In the genomic region with DNA sequence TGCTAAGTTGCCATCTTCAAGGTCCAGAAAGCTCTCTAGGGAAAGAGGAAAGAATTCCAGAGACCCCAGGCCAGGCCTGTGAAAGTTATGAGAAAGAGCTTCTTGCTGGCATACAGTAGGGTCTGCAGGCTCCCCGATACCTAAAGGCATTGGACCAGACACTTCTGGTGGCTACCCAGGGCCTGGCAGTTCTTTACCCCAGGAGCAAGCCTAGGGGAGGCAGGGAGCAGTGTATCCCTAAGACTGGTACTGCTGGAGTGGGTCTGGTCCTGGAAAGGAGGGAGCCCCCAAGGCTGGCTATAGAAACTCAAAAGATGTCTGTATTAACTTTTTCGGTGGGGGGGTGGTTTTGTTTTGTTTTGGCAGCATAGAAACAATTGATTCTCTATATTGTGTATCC, we compare ENCODE assay signal across 15 cellular contexts.
"Had no signal": no experiment of that assay in that cellular context is flagged by ENCODE, and none has a peak within 500 bp of the region (broad histone marks: within the 10 kb centered on the region; RNA-seq: fewer than 3 reads in every experiment).

No MANE protein-coding gene starts in this region.

- H3K27me3 ChIP-seq: adrenal gland, vagina had no signal

- H3K27ac ChIP-seq: parathyroid adenoma had no signal

- H3K4me1 ChIP-seq: adrenal gland, parathyroid adenoma had no signal

- H3K4me3 ChIP-seq: adrenal gland, lung, smooth muscle cell, vagina had no signal

- H3K4me3 Mint-ChIP-seq: activated CD8-positive, alpha-beta memory T cell treated with anti-CD3 and anti-CD28 coated beads, Interleukin-2, amount 10 ng/mL, durations not matched to agents 7 days and 5 days; activated T-cell treated with anti-CD3 and anti-CD28 coated beads, Interleukin-2, amount 50 U/mL, for 4 hours; endodermal cell had no signal

- H3K27ac Mint-ChIP-seq: activated CD8-positive, alpha-beta memory T cell treated with anti-CD3 and anti-CD28 coated beads, Interleukin-2, amount 10 ng/mL, durations not matched to agents 7 days and 5 days; endodermal cell had no signal

- H2AFZ ChIP-seq: parathyroid adenoma had no signal

- H3K9me3 ChIP-seq: adrenal gland, vagina had no signal

- H3K79me2 ChIP-seq: parathyroid adenoma had no signal

- H3K9me3 Mint-ChIP-seq: activated T-cell treated with anti-CD3 and anti-CD28 coated beads, Interleukin-2, amount 50 U/mL, for 4 hours; endodermal cell had no signal

- DNase-seq: activated CD8-positive, alpha-beta memory T cell treated with anti-CD3 and anti-CD28 coated beads, Interleukin-2, amount 10 ng/mL, durations not matched to agents 7 days and 5 days; activated gamma-delta T cell treated with Interleukin-2 at 50 U/mL for 16 hours; activated T-cell treated with anti-CD3 and anti-CD28 coated beads, Interleukin-2, amount 50 U/mL, for 4 hours; adrenal gland; dermis blood vessel endothelial cell; endodermal cell; erythroblast; midbrain; stimulated activated naive CD4-positive, alpha-beta T cell had no signal

- ATAC-seq: activated CD4-positive, CD25-positive, alpha-beta regulatory T cell treated with anti-CD3 and anti-CD28 coated beads, Interleukin-2, amount 50 U/mL, for 24 hours; activated CD8-positive, alpha-beta memory T cell treated with anti-CD3 and anti-CD28 coated beads, Interleukin-2, amount 10 ng/mL, durations not matched to agents 7 days and 5 days; activated T-cell treated with anti-CD3 and anti-CD28 coated beads, Interleukin-2, amount 50 U/mL, for 4 hours; SK-N-SH treated with all-trans-retinoic acid at 6 μM for 48 hours had no signal

- H3K4me2 ChIP-seq: smooth muscle cell had no signal

- H3K9ac ChIP-seq: parathyroid adenoma had no signal

- H3K27me3 Mint-ChIP-seq: activated CD8-positive, alpha-beta memory T cell treated with anti-CD3 and anti-CD28 coated beads, Interleukin-2, amount 10 ng/mL, durations not matched to agents 7 days and 5 days had no signal
